1 cellular context compared by ENCODE assay signal in the genomic region with DNA sequence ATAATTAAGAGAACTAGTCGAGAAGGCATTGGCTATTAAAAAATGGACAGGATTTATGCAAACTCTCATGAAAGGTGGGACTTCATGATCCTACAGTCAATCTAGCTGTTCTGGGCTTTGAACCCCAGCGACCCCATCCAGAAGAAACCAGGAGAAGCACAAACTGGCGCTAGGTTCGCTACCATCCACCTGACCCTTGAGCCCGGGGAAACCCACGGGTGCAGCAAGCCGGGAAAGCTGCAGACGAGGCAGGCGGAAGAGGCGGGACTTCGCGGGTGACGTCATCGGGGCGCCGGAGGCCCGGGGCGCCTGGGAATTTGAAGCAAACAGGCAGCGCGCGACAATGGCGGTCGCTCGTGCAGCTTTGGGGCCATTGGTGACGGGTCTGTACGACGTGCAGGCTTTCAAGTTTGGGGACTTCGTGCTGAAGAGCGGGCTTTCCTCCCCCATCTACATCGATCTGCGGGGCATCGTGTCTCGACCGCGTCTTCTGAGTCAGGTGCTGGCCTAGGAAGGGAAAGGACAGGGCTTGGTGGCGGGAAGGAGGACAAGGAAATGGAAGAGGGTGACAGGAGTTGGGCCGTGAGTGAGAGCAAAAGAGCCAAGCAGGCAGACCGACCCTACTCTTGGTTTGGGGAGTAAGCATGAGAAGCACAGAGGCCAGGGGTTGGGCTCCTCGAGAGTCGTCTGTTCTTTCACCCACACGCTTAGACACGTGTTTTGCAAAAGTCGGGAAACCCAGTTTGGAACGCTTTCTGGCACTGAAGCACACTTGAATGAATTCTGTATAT.
TF ChIP-seq lines count a peak whose summit lies in the region.

A gene (plus strand): TSS at position 324 of the 791 bp plus-strand sequence. CDS start 20 bp downstream, at position 344.

TF ChIP-seq in HepG2, 621 proteins besides CTCF, POLR2A, EP300 and RAD21 (continued from another document and continues in another):
- TF ChIP-seq ZNF224 (CRISPR knock-in tag; IDR thresholded peaks at IDR 0.05) (peak; percentile 68; the same call in 1 of the 2 replicates), ZNF256 (CRISPR knock-in tag; conservative IDR thresholded peaks at IDR 0.05) (peak; percentile 73), ZNF225 (CRISPR knock-in tag; IDR thresholded peaks at IDR 0.05) (peak; percentile 39; the same call in 1 of the 2 replicates), ZNF432 (CRISPR knock-in tag; IDR thresholded peaks at IDR 0.05; ENCODE audit: borderline replicate concordance) (no peak), ZNF816 (CRISPR knock-in tag; IDR thresholded peaks at IDR 0.05; ENCODE audit: borderline replicate concordance) (peak; percentile 54; the same call in 1 of the 2 replicates), RELA (CRISPR knock-in tag; IDR thresholded peaks at IDR 0.05) (peak; percentile 84; the same call in 1 of the 2 replicates), ZNF737 (CRISPR knock-in tag; IDR thresholded peaks at IDR 0.05; ENCODE audit: borderline replicate concordance) (no peak), ZNF782 (CRISPR knock-in tag; IDR thresholded peaks at IDR 0.05; ENCODE audit: borderline replicate concordance) (0 out of 2 replicates have a peak, but pooled peaks have one; percentile 25), ASH2L (IDR thresholded peaks at IDR 0.05; ENCODE audit: insufficient read length, low read depth, low read length) (peak; percentile 91), RFX3 (CRISPR knock-in tag; IDR thresholded peaks at IDR 0.05) (no peak), ISX (CRISPR knock-in tag; conservative IDR thresholded peaks at IDR 0.05) (no peak), ZBTB20 (CRISPR knock-in tag; IDR thresholded peaks at IDR 0.05; ENCODE audit: borderline replicate concordance, low read depth) (peak; percentile 73; the same call in 1 of the 2 replicates), BRD4 (CRISPR knock-in tag; IDR thresholded peaks at IDR 0.05) (no peak; the same call in none of the 2 replicates), ZNF652 (CRISPR knock-in tag; IDR thresholded peaks at IDR 0.05; ENCODE audit: borderline replicate concordance, low read depth) (no peak), THAP11 (CRISPR knock-in tag; IDR thresholded peaks at IDR 0.05) (peak; percentile 91), ZMYM4 (CRISPR knock-in tag; IDR thresholded peaks at IDR 0.05) (peak; percentile 96), FOXK1 (CRISPR knock-in tag; IDR thresholded peaks at IDR 0.05; ENCODE audit: borderline replicate concordance, low read depth) (peak; percentile 81), ZNF496 (CRISPR knock-in tag; IDR thresholded peaks at IDR 0.05; ENCODE audit: insufficient replicate concordance) (no peak), EZH2 (conservative IDR thresholded peaks at IDR 0.05; ENCODE audit: low read depth, low read length) (no peak), MAF1 (CRISPR knock-in tag; IDR thresholded peaks at IDR 0.05; ENCODE audit: borderline replicate concordance) (no peak; the same call in 1 of the 2 replicates), GZF1 (CRISPR knock-in tag; IDR thresholded peaks at IDR 0.05) (0 out of 2 replicates have a peak, but pooled peaks have one; percentile 32), KDM6A (CRISPR knock-in tag; IDR thresholded peaks at IDR 0.05; ENCODE audit: low read depth) (no peak), IRX3 (CRISPR knock-in tag; IDR thresholded peaks at IDR 0.05; ENCODE audit: borderline replicate concordance, low read depth) (no peak; the same call in none of the 2 replicates), MIER2 (CRISPR knock-in tag; IDR thresholded peaks at IDR 0.05) (peak; percentile 65; the same call in 1 of the 2 replicates), NFYB (CRISPR knock-in tag; IDR thresholded peaks at IDR 0.05) (peak; percentile 19), ZNF143 (CRISPR knock-in tag; IDR thresholded peaks at IDR 0.05) (peak; percentile 93), ZNF383 (CRISPR knock-in tag; IDR thresholded peaks at IDR 0.05; ENCODE audit: borderline replicate concordance) (no peak)
- TF ChIP-seq, protein P1, sequence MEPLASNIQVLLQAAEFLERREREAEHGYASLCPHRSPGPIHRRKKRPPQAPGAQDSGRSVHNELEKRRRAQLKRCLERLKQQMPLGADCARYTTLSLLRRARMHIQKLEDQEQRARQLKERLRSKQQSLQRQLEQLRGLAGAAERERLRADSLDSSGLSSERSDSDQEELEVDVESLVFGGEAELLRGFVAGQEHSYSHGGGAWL (CRISPR knock-in tag; IDR thresholded peaks at IDR 0.05), result peak; percentile 66; the same call in 1 of the 2 replicates
- TF ChIP-seq, protein P2, sequence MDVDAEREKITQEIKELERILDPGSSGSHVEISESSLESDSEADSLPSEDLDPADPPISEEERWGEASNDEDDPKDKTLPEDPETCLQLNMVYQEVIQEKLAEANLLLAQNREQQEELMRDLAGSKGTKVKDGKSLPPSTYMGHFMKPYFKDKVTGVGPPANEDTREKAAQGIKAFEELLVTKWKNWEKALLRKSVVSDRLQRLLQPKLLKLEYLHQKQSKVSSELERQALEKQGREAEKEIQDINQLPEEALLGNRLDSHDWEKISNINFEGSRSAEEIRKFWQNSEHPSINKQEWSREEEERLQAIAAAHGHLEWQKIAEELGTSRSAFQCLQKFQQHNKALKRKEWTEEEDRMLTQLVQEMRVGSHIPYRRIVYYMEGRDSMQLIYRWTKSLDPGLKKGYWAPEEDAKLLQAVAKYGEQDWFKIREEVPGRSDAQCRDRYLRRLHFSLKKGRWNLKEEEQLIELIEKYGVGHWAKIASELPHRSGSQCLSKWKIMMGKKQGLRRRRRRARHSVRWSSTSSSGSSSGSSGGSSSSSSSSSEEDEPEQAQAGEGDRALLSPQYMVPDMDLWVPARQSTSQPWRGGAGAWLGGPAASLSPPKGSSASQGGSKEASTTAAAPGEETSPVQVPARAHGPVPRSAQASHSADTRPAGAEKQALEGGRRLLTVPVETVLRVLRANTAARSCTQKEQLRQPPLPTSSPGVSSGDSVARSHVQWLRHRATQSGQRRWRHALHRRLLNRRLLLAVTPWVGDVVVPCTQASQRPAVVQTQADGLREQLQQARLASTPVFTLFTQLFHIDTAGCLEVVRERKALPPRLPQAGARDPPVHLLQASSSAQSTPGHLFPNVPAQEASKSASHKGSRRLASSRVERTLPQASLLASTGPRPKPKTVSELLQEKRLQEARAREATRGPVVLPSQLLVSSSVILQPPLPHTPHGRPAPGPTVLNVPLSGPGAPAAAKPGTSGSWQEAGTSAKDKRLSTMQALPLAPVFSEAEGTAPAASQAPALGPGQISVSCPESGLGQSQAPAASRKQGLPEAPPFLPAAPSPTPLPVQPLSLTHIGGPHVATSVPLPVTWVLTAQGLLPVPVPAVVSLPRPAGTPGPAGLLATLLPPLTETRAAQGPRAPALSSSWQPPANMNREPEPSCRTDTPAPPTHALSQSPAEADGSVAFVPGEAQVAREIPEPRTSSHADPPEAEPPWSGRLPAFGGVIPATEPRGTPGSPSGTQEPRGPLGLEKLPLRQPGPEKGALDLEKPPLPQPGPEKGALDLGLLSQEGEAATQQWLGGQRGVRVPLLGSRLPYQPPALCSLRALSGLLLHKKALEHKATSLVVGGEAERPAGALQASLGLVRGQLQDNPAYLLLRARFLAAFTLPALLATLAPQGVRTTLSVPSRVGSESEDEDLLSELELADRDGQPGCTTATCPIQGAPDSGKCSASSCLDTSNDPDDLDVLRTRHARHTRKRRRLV (CRISPR knock-in tag; IDR thresholded peaks at IDR 0.05), result peak; percentile 28; the same call in 1 of the 2 replicates
- TF ChIP-seq, protein P3, sequence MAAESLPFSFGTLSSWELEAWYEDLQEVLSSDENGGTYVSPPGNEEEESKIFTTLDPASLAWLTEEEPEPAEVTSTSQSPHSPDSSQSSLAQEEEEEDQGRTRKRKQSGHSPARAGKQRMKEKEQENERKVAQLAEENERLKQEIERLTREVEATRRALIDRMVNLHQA (CRISPR knock-in tag; IDR thresholded peaks at IDR 0.05), result no peak
- TF ChIP-seq, protein P4, sequence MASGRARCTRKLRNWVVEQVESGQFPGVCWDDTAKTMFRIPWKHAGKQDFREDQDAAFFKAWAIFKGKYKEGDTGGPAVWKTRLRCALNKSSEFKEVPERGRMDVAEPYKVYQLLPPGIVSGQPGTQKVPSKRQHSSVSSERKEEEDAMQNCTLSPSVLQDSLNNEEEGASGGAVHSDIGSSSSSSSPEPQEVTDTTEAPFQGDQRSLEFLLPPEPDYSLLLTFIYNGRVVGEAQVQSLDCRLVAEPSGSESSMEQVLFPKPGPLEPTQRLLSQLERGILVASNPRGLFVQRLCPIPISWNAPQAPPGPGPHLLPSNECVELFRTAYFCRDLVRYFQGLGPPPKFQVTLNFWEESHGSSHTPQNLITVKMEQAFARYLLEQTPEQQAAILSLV (CRISPR knock-in tag; IDR thresholded peaks at IDR 0.05; ENCODE audit: borderline replicate concordance), result 0 out of 2 replicates have a peak, but pooled peaks have one; percentile 60
- TF ChIP-seq, protein P5, sequence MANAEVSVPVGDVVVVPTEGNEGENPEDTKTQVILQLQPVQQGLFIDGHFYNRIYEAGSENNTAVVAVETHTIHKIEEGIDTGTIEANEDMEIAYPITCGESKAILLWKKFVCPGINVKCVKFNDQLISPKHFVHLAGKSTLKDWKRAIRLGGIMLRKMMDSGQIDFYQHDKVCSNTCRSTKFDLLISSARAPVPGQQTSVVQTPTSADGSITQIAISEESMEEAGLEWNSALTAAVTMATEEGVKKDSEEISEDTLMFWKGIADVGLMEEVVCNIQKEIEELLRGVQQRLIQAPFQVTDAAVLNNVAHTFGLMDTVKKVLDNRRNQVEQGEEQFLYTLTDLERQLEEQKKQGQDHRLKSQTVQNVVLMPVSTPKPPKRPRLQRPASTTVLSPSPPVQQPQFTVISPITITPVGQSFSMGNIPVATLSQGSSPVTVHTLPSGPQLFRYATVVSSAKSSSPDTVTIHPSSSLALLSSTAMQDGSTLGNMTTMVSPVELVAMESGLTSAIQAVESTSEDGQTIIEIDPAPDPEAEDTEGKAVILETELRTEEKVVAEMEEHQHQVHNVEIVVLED (CRISPR knock-in tag; IDR thresholded peaks at IDR 0.05; ENCODE audit: borderline replicate concordance), result peak; percentile 63
- TF ChIP-seq, protein P6, sequence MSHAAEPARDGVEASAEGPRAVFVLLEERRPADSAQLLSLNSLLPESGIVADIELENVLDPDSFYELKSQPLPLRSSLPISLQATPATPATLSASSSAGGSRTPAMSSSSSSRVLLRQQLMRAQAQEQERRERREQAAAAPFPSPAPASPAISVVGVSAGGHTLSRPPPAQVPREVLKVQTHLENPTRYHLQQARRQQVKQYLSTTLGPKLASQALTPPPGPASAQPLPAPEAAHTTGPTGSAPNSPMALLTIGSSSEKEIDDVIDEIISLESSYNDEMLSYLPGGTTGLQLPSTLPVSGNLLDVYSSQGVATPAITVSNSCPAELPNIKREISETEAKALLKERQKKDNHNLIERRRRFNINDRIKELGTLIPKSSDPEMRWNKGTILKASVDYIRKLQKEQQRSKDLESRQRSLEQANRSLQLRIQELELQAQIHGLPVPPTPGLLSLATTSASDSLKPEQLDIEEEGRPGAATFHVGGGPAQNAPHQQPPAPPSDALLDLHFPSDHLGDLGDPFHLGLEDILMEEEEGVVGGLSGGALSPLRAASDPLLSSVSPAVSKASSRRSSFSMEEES (CRISPR knock-in tag; IDR thresholded peaks at IDR 0.05), result peak; percentile 68; the same call in 1 of the 2 replicates
- TF ChIP-seq, protein P7, sequence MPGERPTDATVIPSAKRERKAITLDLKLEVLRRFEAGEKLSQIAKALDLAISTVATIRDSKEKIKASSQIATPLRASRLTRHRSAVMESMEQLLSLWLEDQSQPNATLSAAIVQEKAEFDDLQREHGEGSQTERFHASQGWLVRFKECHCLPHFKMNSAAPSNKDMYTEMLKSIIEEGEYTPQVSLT (CRISPR knock-in tag; IDR thresholded peaks at IDR 0.05; ENCODE audit: borderline replicate concordance, low read depth), result no peak
- TF ChIP-seq, protein P8, sequence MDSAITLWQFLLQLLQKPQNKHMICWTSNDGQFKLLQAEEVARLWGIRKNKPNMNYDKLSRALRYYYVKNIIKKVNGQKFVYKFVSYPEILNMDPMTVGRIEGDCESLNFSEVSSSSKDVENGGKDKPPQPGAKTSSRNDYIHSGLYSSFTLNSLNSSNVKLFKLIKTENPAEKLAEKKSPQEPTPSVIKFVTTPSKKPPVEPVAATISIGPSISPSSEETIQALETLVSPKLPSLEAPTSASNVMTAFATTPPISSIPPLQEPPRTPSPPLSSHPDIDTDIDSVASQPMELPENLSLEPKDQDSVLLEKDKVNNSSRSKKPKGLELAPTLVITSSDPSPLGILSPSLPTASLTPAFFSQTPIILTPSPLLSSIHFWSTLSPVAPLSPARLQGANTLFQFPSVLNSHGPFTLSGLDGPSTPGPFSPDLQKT (CRISPR knock-in tag; IDR thresholded peaks at IDR 0.05; ENCODE audit: borderline replicate concordance), result no peak
- TF ChIP-seq, protein P9, sequence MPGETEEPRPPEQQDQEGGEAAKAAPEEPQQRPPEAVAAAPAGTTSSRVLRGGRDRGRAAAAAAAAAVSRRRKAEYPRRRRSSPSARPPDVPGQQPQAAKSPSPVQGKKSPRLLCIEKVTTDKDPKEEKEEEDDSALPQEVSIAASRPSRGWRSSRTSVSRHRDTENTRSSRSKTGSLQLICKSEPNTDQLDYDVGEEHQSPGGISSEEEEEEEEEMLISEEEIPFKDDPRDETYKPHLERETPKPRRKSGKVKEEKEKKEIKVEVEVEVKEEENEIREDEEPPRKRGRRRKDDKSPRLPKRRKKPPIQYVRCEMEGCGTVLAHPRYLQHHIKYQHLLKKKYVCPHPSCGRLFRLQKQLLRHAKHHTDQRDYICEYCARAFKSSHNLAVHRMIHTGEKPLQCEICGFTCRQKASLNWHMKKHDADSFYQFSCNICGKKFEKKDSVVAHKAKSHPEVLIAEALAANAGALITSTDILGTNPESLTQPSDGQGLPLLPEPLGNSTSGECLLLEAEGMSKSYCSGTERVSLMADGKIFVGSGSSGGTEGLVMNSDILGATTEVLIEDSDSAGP (CRISPR knock-in tag; IDR thresholded peaks at IDR 0.05; ENCODE audit: borderline replicate concordance), result peak; percentile 94
- TF ChIP-seq, protein P10, sequence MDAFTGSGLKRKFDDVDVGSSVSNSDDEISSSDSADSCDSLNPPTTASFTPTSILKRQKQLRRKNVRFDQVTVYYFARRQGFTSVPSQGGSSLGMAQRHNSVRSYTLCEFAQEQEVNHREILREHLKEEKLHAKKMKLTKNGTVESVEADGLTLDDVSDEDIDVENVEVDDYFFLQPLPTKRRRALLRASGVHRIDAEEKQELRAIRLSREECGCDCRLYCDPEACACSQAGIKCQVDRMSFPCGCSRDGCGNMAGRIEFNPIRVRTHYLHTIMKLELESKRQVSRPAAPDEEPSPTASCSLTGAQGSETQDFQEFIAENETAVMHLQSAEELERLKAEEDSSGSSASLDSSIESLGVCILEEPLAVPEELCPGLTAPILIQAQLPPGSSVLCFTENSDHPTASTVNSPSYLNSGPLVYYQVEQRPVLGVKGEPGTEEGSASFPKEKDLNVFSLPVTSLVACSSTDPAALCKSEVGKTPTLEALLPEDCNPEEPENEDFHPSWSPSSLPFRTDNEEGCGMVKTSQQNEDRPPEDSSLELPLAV (CRISPR knock-in tag; conservative IDR thresholded peaks at IDR 0.05; ENCODE audit: low read depth), result no peak
